22 cellular contexts compared by ENCODE assay signal in genomic region chrX:40060356-40060845, GRCh38.
"Had no signal": no experiment of that assay in that cellular context is flagged by ENCODE, and none has a peak within 500 bp of the region (broad histone marks: within the 10 kb centered on the region; RNA-seq: fewer than 3 reads in every experiment).

No MANE protein-coding gene starts in this region.

- H3K27me3 ChIP-seq: gastrocnemius medialis, neutrophil, pancreas, right lobe of liver, testis, tibial artery had no signal

- FAIRE-seq: colon, keratinocyte, pancreas had no signal

- DNase-seq: dorsolateral prefrontal cortex; effector CD4-positive, alpha-beta T cell; foreskin fibroblast; gastrocnemius medialis; left ventricle myocardium superior; lower lobe of right lung; retina; right lobe of liver; stimulated activated CD4-positive, alpha-beta T cell treated with anti-CD3 and anti-CD28 coated beads, Interleukin-12 subunit alpha, Interleukin-12 subunit beta, amount 100 ng/mL, for 4 hours; stimulated activated CD4-positive, alpha-beta T cell treated with anti-CD3 and anti-CD28 coated beads, Interleukin-1b, Interleukin-23, amount 100 ng/mL, for 48 hours; stimulated activated CD4-positive, alpha-beta T cell treated with anti-CD3 and anti-CD28 coated beads, Interleukin-4, amount 100 ng/mL, for 1 hour; stimulated activated CD8-positive, alpha-beta memory T cell treated with anti-CD3 and anti-CD28 coated beads, Interleukin-4, amount 100 ng/mL, for 48 hours; stimulated activated naive CD8-positive, alpha-beta T cell treated with anti-CD3 and anti-CD28 coated beads, Interleukin-15, Interleukin-2, amounts not matched to agents 100 U/mL and 50 U/mL, for 24 hours; substantia nigra; testis; tibial artery had no signal

- H3K27ac ChIP-seq: dorsolateral prefrontal cortex, gastrocnemius medialis, lower lobe of right lung, neutrophil, pancreas, right lobe of liver, testis, tibial artery had no signal

- ATAC-seq: gastrocnemius medialis; left ventricle myocardium superior; lower lobe of right lung; natural killer cell treated with Interleukin-12 subunit alpha and Interleukin-12 subunit beta and Interleukin-15 and Interleukin-18, amount 100 ng/mL, for 72 hours; pancreas; right lobe of liver; stimulated activated naive CD8-positive, alpha-beta T cell treated with anti-CD3 and anti-CD28 coated beads, Interleukin-15, Interleukin-2, amounts not matched to agents 100 U/mL and 50 U/mL, for 24 hours had no signal

- H3K4me2 ChIP-seq: smooth muscle cell had no signal

- H3K9me3 ChIP-seq: gastrocnemius medialis, lower lobe of right lung, neutrophil, pancreas, right lobe of liver, testis, tibial artery had no signal

- H3K4me3 ChIP-seq: dorsolateral prefrontal cortex, gastrocnemius medialis, lower lobe of right lung, pancreas, right lobe of liver, smooth muscle cell, testis, tibial artery had no signal

- H3K4me1 ChIP-seq: gastrocnemius medialis, lower lobe of right lung, pancreas, right lobe of liver, testis, tibial artery had no signal
